ENCODE assay signal across 28 cellular contexts in the genomic region with DNA sequence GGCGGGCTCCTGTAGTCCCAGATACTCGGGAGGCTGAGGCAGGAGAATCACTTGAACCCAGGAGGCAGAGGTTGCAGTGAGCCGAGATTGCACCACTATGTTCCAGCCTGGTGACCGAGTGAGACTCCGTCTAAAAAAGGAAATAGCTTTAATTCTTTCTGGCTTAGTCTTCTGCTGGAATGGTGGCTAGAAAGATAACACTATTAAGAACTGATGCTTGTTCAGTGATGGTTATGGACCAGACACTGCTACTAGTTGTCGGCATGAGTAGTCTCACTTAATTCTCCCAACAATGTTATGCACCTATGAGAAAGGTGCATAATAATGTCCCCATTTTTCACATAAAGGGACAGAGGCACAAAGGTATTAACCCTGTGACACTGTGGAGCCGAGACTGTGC.
"Had no signal": no experiment of that assay in that cellular context is flagged by ENCODE, and none has a peak within 500 bp of the region (broad histone marks: within the 10 kb centered on the region; RNA-seq: fewer than 3 reads in every experiment).

No MANE protein-coding gene starts in this region.

- H3K9me3 ChIP-seq: esophagus squamous epithelium, gastroesophageal sphincter, neutrophil, ovary, right lobe of liver, thoracic aorta, uterus had no signal

- H3K36me3 ChIP-seq: esophagus squamous epithelium, gastroesophageal sphincter, neutrophil, ovary, right lobe of liver, thoracic aorta, uterus had no signal

- H3K4me1 ChIP-seq: uterus had no signal

- DNase-seq: activated CD4-positive, alpha-beta T cell treated with anti-CD3 and anti-CD28 coated beads for 1 hour; activated CD4-positive, alpha-beta T cell treated with anti-CD3 and anti-CD28 coated beads, Interleukin-2, amount 50 U/mL, for 1 hour; activated CD8-positive, alpha-beta memory T cell treated with anti-CD3 and anti-CD28 coated beads, Interleukin-2, amount 10 ng/mL, durations not matched to agents 7 days and 5 days; activated CD8-positive, alpha-beta T cell treated with anti-CD3 and anti-CD28 coated beads, Interleukin-2, amount 10 ng/mL, durations not matched to agents 7 days and 5 days; activated naive CD4-positive, alpha-beta T cell; activated T-cell treated with anti-CD3 and anti-CD28 coated beads, Interleukin-2, amount 50 U/mL, for 72 hours; aorta; central memory CD4-positive, alpha-beta T cell; effector CD8-positive, alpha-beta T cell; esophagus squamous epithelium; left cardiac atrium; left ventricle myocardium superior; mammary epithelial cell; ovary; right lobe of liver; stimulated activated CD4-positive, alpha-beta T cell treated with anti-CD3 and anti-CD28 coated beads, Interleukin-12 subunit alpha, Interleukin-12 subunit beta, amount 100 ng/mL, for 4 hours; stimulated activated CD4-positive, alpha-beta T cell treated with anti-CD3 and anti-CD28 coated beads, Interleukin-4, amount 100 ng/mL, for 1 hour; T-helper 17 cell; T1000; uterus had no signal

- H3K4me3 ChIP-seq: esophagus squamous epithelium, gastroesophageal sphincter, hepatocyte, ovary, right lobe of liver, thoracic aorta, uterus had no signal

- H3K27me3 ChIP-seq: gastroesophageal sphincter, hepatocyte, ovary, right lobe of liver, uterus had no signal

- ATAC-seq: activated CD8-positive, alpha-beta memory T cell treated with anti-CD3 and anti-CD28 coated beads, Interleukin-2, amount 10 ng/mL, durations not matched to agents 7 days and 5 days; activated CD8-positive, alpha-beta T cell treated with anti-CD3 and anti-CD28 coated beads, Interleukin-2, amount 10 ng/mL, durations not matched to agents 7 days and 5 days; activated naive CD4-positive, alpha-beta T cell treated with anti-CD3 and anti-CD28 coated beads, Interleukin-2, amount 50 U/mL, for 72 hours; activated T-cell treated with anti-CD3 and anti-CD28 coated beads, Interleukin-2, amount 50 U/mL, for 72 hours; gastroesophageal sphincter; left cardiac atrium; left ventricle myocardium superior; right lobe of liver; stimulated activated effector memory CD8-positive, alpha-beta T cell treated with anti-CD3 and anti-CD28 coated beads, Interleukin-12 subunit alpha, Interleukin-12 subunit beta, amount 100 ng/mL, for 72 hours; T-helper 17 cell; WTC11 had no signal

- H3K27ac ChIP-seq: epithelial cell of prostate, esophagus squamous epithelium, gastroesophageal sphincter, hepatocyte, neutrophil, ovary, right lobe of liver, thoracic aorta, uterus had no signal
